In the genomic region with DNA sequence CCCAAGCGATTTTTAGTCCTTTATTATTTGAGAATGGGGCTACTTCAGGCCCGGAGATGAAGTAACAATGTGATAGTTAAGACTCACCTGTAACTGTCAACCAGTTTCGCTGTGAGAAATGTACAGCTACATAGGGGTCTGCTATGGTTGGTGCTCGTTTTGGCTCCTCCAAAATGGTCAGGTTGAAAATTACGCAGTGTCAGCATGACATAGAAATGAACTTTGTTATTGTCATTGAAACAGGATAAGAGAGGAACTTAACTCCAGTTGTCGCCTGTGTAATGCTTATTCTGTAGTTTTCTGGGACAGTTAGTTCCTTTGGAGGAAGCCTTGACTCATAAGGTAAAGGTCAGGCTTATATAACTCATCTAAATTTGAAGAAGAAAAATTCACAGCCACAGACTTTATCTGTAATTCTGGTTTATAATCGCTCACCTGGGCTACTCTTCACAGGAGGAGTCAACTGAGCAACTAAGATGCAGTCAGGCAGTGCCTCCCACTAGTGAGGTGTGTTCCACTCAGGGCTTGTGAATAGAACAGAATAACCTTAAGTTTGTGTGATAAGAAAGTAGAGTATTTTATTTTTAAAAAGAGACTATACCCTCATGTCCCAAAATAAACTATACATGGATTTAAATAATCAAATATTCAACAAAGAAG, we compare ENCODE assay signal across 1 cellular context.
TF ChIP-seq lines count a peak whose summit lies in the region.

No MANE protein-coding gene starts in this region.

TF ChIP-seq in liver, 16 proteins besides CTCF, POLR2A, EP300 and RAD21 (continued from another document):
- TF ChIP-seq TAF1 (conservative IDR thresholded peaks at IDR 0.05) (no peak), RXRA (IDR thresholded peaks at IDR 0.05) (peak in 1 of 2 donors; percentile 47), SP1 (IDR thresholded peaks at IDR 0.05) (peak; percentile 52), JUND (IDR thresholded peaks at IDR 0.05) (peak in 1 of 2 donors; percentile 35)
- TF ChIP-seq, protein P1, sequence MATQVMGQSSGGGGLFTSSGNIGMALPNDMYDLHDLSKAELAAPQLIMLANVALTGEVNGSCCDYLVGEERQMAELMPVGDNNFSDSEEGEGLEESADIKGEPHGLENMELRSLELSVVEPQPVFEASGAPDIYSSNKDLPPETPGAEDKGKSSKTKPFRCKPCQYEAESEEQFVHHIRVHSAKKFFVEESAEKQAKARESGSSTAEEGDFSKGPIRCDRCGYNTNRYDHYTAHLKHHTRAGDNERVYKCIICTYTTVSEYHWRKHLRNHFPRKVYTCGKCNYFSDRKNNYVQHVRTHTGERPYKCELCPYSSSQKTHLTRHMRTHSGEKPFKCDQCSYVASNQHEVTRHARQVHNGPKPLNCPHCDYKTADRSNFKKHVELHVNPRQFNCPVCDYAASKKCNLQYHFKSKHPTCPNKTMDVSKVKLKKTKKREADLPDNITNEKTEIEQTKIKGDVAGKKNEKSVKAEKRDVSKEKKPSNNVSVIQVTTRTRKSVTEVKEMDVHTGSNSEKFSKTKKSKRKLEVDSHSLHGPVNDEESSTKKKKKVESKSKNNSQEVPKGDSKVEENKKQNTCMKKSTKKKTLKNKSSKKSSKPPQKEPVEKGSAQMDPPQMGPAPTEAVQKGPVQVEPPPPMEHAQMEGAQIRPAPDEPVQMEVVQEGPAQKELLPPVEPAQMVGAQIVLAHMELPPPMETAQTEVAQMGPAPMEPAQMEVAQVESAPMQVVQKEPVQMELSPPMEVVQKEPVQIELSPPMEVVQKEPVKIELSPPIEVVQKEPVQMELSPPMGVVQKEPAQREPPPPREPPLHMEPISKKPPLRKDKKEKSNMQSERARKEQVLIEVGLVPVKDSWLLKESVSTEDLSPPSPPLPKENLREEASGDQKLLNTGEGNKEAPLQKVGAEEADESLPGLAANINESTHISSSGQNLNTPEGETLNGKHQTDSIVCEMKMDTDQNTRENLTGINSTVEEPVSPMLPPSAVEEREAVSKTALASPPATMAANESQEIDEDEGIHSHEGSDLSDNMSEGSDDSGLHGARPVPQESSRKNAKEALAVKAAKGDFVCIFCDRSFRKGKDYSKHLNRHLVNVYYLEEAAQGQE (IDR thresholded peaks at IDR 0.05) = no peak
- TF ChIP-seq, protein P2, sequence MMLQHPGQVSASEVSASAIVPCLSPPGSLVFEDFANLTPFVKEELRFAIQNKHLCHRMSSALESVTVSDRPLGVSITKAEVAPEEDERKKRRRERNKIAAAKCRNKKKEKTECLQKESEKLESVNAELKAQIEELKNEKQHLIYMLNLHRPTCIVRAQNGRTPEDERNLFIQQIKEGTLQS (IDR thresholded peaks at IDR 0.05) = no peak
- TF ChIP-seq, protein P3, sequence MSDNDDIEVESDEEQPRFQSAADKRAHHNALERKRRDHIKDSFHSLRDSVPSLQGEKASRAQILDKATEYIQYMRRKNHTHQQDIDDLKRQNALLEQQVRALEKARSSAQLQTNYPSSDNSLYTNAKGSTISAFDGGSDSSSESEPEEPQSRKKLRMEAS (IDR thresholded peaks at IDR 0.05) = no peak
- TF ChIP-seq, protein P4, sequence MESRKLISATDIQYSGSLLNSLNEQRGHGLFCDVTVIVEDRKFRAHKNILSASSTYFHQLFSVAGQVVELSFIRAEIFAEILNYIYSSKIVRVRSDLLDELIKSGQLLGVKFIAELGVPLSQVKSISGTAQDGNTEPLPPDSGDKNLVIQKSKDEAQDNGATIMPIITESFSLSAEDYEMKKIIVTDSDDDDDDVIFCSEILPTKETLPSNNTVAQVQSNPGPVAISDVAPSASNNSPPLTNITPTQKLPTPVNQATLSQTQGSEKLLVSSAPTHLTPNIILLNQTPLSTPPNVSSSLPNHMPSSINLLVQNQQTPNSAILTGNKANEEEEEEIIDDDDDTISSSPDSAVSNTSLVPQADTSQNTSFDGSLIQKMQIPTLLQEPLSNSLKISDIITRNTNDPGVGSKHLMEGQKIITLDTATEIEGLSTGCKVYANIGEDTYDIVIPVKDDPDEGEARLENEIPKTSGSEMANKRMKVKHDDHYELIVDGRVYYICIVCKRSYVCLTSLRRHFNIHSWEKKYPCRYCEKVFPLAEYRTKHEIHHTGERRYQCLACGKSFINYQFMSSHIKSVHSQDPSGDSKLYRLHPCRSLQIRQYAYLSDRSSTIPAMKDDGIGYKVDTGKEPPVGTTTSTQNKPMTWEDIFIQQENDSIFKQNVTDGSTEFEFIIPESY (IDR thresholded peaks at IDR 0.05) = no peak
